In genomic region chr17:62008294-62008693, GRCh38 we compare ENCODE assay signal across 1 cellular context.
TF ChIP-seq lines count a peak whose summit lies in the region.

No MANE protein-coding gene starts in this region.

TF ChIP-seq in GM12891, 5 proteins besides CTCF, POLR2A, EP300 and RAD21:
- TF ChIP-seq SPI1 (IDR thresholded peaks at IDR 0.05; ENCODE audit: low read depth, low read length) (no peak), POU2F2 (IDR thresholded peaks at IDR 0.05; ENCODE audit: low read depth, low read length) (no peak), PAX5 (IDR thresholded peaks at IDR 0.05; ENCODE audit: insufficient read depth, low read length, severe bottlenecking) (no peak), TAF1 (IDR thresholded peaks at IDR 0.05; ENCODE audit: low read depth, low read length) (no peak), POLR2AphosphoS5 (IDR thresholded peaks at IDR 0.05; ENCODE audit: low read depth, low read length) (no peak)
